15 cellular contexts compared by ENCODE assay signal in the genomic region with DNA sequence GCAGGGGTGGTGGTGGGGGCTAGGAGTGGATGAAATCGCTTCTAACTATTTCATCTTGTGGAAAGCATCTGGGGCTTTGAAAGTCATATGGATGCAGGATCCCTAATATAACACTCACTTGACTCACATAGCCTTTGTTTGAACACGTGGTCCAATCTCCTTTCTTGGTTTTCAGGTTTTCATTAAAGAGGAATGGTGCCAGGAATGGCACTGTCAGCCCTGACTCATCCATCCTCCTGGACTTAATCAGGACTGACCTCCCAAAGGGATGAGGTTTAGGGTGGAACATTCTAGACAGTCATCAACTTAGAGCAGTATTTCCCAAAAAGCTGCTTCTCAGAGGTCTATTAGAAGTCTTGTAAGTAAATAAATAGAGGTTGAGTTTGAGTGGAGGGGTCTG.
DNase-seq lines count a peak whose midpoint lies in the region; ATAC-seq and TF ChIP-seq lines count a peak whose summit lies in the region.
"Had no signal": no experiment of that assay in that cellular context is flagged by ENCODE, and none has a peak within 500 bp of the region (broad histone marks: within the 10 kb centered on the region; RNA-seq: fewer than 3 reads in every experiment).

No MANE protein-coding gene starts in this region.

- H3K27me3 Mint-ChIP-seq in activated CD4-positive, alpha-beta memory T cell treated with anti-CD3 and anti-CD28 coated beads for 36 hours = peaks cover 12% of the 10 kb centered on the region

- H2BK5ac ChIP-seq in neuronal stem cell (ENCODE audit: low read length) = no peak overlapping the region

- intact Hi-C loops in activated CD4-positive, alpha-beta memory T cell treated with anti-CD3 and anti-CD28 coated beads for 36 hours (cut with micrococcal nuclease) = no loop called here

- no peaks in the 10 kb centered on the region for H3K36me3 Mint-ChIP-seq in activated CD4-positive, alpha-beta memory T cell treated with anti-CD3 and anti-CD28 coated beads for 36 hours

- no peak overlapping the region for H2BK15ac ChIP-seq in neuronal stem cell (ENCODE audit: low read length)

- no peaks in the 10 kb centered on the region for H3K4me1 Mint-ChIP-seq in activated CD4-positive, alpha-beta memory T cell treated with anti-CD3 and anti-CD28 coated beads for 36 hours (ENCODE audit: low read depth)

- no peak for TF ChIP-seq CTCF in HFF-Myc (IDR thresholded peaks at IDR 0.05; ENCODE audit: low read depth, low read length, missing control alignments)

- no peak overlapping the region for H2BK12ac ChIP-seq in neuronal stem cell (ENCODE audit: low read length)

- no peak overlapping the region for H2AK5ac ChIP-seq in neuronal stem cell (ENCODE audit: low read depth, low read length)

- no peaks in the 10 kb centered on the region for H3K79me2 ChIP-seq in ACC112 (ENCODE audit: control insufficient read depth, insufficient read depth, low read length, unreplicated experiment)

- no peak overlapping the region for H2AFZ ChIP-seq in ACC112 (ENCODE audit: low read length, unreplicated experiment)
- no peak overlapping the region for H2AFZ ChIP-seq in neuronal stem cell (ENCODE audit: low read length)

- H3K36me3 ChIP-seq in ACC112 (ENCODE audit: insufficient read depth, low read length) (no peaks in the 10 kb centered on the region), neuronal stem cell (replicated peaks in 1 of 2; ENCODE audit: control insufficient read depth in 2 of 2, insufficient read depth in 2 of 2, low read length in 2 of 2) (no peaks in the 10 kb centered on the region)
- H3K36me3 ChIP-seq: adrenal gland, uterus had no signal

- H3K14ac ChIP-seq in neuronal stem cell (ENCODE audit: low read length) = no peak overlapping the region

- H3K4me3 ChIP-seq in ACC112 (ENCODE audit: low read depth, low read length) = no peak overlapping the region; the same call in 1 of the 2 replicates
- no peak overlapping the region for H3K4me3 ChIP-seq in HFF-Myc (replicated peaks; ENCODE audit: low read depth, low read length)
- no peak overlapping the region for H3K4me3 ChIP-seq in neuronal stem cell (ENCODE audit: low read length in 2 of 2)
- H3K4me3 ChIP-seq: adrenal gland, uterus had no signal

- no peak overlapping the region for H3K4ac ChIP-seq in neuronal stem cell (ENCODE audit: low read length)

- no peaks in the 10 kb centered on the region for H3K79me1 ChIP-seq in neuronal stem cell (ENCODE audit: low read depth, low read length)

- peaks cover 11% of the 10 kb centered on the region for H3K9me3 Mint-ChIP-seq in activated CD4-positive, alpha-beta memory T cell treated with anti-CD3 and anti-CD28 coated beads for 36 hours

- POLR2A ChIA-PET in activated CD4-positive, alpha-beta memory T cell treated with anti-CD3 and anti-CD28 coated beads for 36 hours (lab: Charles Lee) = no interaction called here

- WGBS in neuronal stem cell (ENCODE audit: extremely low coverage in 2 of 2, insufficient read length in 2 of 2, insufficient replicate concordance in 1 of 2), 2 donors = no CpG with 5 or more reads among the region's 2 CpGs

- H4K8ac ChIP-seq in neuronal stem cell (ENCODE audit: low read depth, low read length) = no peak overlapping the region

- H4K91ac ChIP-seq in neuronal stem cell (ENCODE audit: low read depth, low read length, poor library complexity) = no peak overlapping the region

- DNase-seq in HFF-Myc (ENCODE audit: extremely low read depth, low read depth) (peak; percentile 54), amniotic epithelial cell (ENCODE audit: low read depth) (peak; percentile 75), fibroblast of the conjunctiva (ENCODE audit: low read depth) (peak; percentile 89), substantia nigra (lab: John Stamatoyannopoulos, UW) (no peak), neuronal stem cell (ENCODE audit: low spot score) (no peak)
- no peak for DNase-seq in activated CD4-positive, alpha-beta memory T cell treated with anti-CD3 and anti-CD28 coated beads for 36 hours
- DNase-seq: adrenal gland; DMS53; effector CD4-positive, alpha-beta T cell; hippocampal formation; NCI-H1694; NCI-H69; uterus had no signal

- H3K27ac ChIP-seq in ACC112 (ENCODE audit: low read depth, low read length) = peak overlapping the region; percentile 49
- no peak overlapping the region for H3K27ac ChIP-seq in substantia nigra (ENCODE audit: low read depth, low read length, poor library complexity, severe bottlenecking)
- H3K27ac ChIP-seq in neuronal stem cell (replicated peaks; ENCODE audit: low read length) = no peak overlapping the region
- H3K27ac ChIP-seq: adrenal gland, uterus had no signal

- H3K27ac Mint-ChIP-seq in activated CD4-positive, alpha-beta memory T cell treated with anti-CD3 and anti-CD28 coated beads for 36 hours = no peak overlapping the region

- no peaks in the 10 kb centered on the region for H3K9me3 ChIP-seq in neuronal stem cell (replicated peaks in 1 of 2; ENCODE audit: control insufficient read depth in 2 of 2, insufficient read depth in 1 of 2, low read depth in 1 of 2, low read length in 2 of 2)
- H3K9me3 ChIP-seq: adrenal gland, uterus had no signal

- no peak overlapping the region for H3K9ac ChIP-seq in neuronal stem cell (ENCODE audit: low read depth, low read length, poor library complexity)

- no peak overlapping the region for H3K4me2 ChIP-seq in neuronal stem cell (ENCODE audit: insufficient read depth, low read length, poor library complexity, severe bottlenecking)

- no peak overlapping the region for H2BK120ac ChIP-seq in neuronal stem cell (ENCODE audit: low read depth, low read length)

- no peak overlapping the region for H3K4me3 Mint-ChIP-seq in activated CD4-positive, alpha-beta memory T cell treated with anti-CD3 and anti-CD28 coated beads for 36 hours

- ATAC-seq in GM19035 (IDR thresholded peaks at IDR 0.05; ENCODE audit: unreplicated experiment) = no peak

- H3K27me3 ChIP-seq in ACC112 (ENCODE audit: insufficient read depth, low read length) (no peaks in the 10 kb centered on the region), neuronal stem cell (ENCODE audit: control insufficient read depth in 3 of 3, insufficient read depth in 3 of 3, low read depth in 1 of 3, low read length in 3 of 3) (no peaks in the 10 kb centered on the region)
- H3K27me3 ChIP-seq: uterus had no signal

- no peak overlapping the region for H3K23ac ChIP-seq in neuronal stem cell (ENCODE audit: low read depth, low read length, poor library complexity)

- CTCF ChIA-PET in activated CD4-positive, alpha-beta memory T cell treated with anti-CD3 and anti-CD28 coated beads for 36 hours (lab: Charles Lee) = no interaction called here

- no peak overlapping the region for H3K18ac ChIP-seq in neuronal stem cell (ENCODE audit: low read length)

- H3K4me1 ChIP-seq in ACC112 (ENCODE audit: control insufficient read depth, insufficient read depth, low read length, unreplicated experiment) (peaks cover 41% of the 10 kb centered on the region), neuronal stem cell (ENCODE audit: control insufficient read depth in 2 of 2, insufficient read depth in 1 of 2, low read depth in 1 of 2, low read length in 2 of 2) (no peaks in the 10 kb centered on the region)
- H3K4me1 ChIP-seq: adrenal gland, uterus had no signal

Comparison
In these comparisons a context has a peak if more than half of its experiments do, and no peak if none do; other contexts are left out.
1. DNase-seq: peak in HFF-Myc (single experiment), amniotic epithelial cell (single experiment) and fibroblast of the conjunctiva (single experiment); none in activated CD4-positive, alpha-beta memory T cell treated with anti-CD3 and anti-CD28 coated beads for 36 hours (single experiment), substantia nigra (0 of 49) and neuronal stem cell (single experiment).